21 cellular contexts compared by ENCODE assay signal in the genomic region with DNA sequence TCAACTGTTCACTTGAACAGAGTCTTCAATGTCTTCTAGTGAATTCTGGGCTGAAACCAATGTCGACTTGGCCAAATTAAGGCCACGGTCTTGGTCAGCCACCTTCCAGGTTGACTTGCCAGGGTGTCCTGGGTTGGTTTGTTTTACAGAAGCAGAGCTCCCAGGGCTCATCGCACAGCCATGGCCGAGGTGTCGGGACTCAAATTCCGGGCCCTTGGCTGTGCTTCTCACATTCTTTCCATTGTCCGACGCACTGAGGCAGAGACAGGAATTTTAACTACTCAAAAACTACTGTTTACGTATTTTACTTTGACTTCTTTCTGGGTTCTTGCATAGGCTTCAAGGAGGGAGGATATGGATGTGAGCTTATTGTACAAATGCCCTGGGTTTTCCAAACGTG.
"Had no signal": no experiment of that assay in that cellular context is flagged by ENCODE, and none has a peak within 500 bp of the region (broad histone marks: within the 10 kb centered on the region; RNA-seq: fewer than 3 reads in every experiment).

No MANE protein-coding gene starts in this region.

- ATAC-seq: activated T-cell treated with anti-CD3 and anti-CD28 coated beads, Interleukin-2, amount 50 U/mL, for 72 hours; body of pancreas; left lung; psoas muscle; right cardiac atrium; SK-N-SH treated with all-trans-retinoic acid at 6 μM for 48 hours; T-cell had no signal

- FAIRE-seq: colon, keratinocyte had no signal

- DNase-seq: activated B cell treated with CpG ODN at 0.5 μM for 24 hours; activated CD4-positive, alpha-beta T cell treated with anti-CD3 and anti-CD28 coated beads, Interleukin-2, amount 50 U/mL, for 1 hour; activated gamma-delta T cell; activated naive CD8-positive, alpha-beta T cell treated with anti-CD3 and anti-CD28 coated beads, Interleukin-2, amount 10 ng/mL, durations not matched to agents 7 days and 5 days; activated T-cell treated with anti-CD3 and anti-CD28 coated beads, Interleukin-2, amount 50 U/mL, for 72 hours; body of pancreas; dorsolateral prefrontal cortex; foreskin melanocyte; hypothalamus; psoas muscle; right cardiac atrium; stimulated activated CD4-positive, alpha-beta T cell treated with anti-CD3 and anti-CD28 coated beads, Interleukin-2, amount 100 ng/mL, for 24 hours; stomach; T-cell; T-helper 9 cell had no signal

- H3K9me3 Mint-ChIP-seq: activated B cell treated with CpG ODN at 0.5 μM for 24 hours; activated naive CD8-positive, alpha-beta T cell treated with anti-CD3 and anti-CD28 coated beads, Interleukin-2, amount 10 ng/mL, durations not matched to agents 7 days and 5 days; activated T-cell treated with anti-CD3 and anti-CD28 coated beads, Interleukin-2, amount 50 U/mL, for 72 hours; neural crest cell; T-cell; type B pancreatic cell had no signal

- H3K27ac Mint-ChIP-seq: activated B cell treated with CpG ODN at 0.5 μM for 24 hours; activated naive CD8-positive, alpha-beta T cell treated with anti-CD3 and anti-CD28 coated beads, Interleukin-2, amount 10 ng/mL, durations not matched to agents 7 days and 5 days; activated T-cell treated with anti-CD3 and anti-CD28 coated beads, Interleukin-2, amount 50 U/mL, for 72 hours had no signal

- H3K4me3 Mint-ChIP-seq: activated B cell treated with CpG ODN at 0.5 μM for 24 hours; activated naive CD8-positive, alpha-beta T cell treated with anti-CD3 and anti-CD28 coated beads, Interleukin-2, amount 10 ng/mL, durations not matched to agents 7 days and 5 days; activated T-cell treated with anti-CD3 and anti-CD28 coated beads, Interleukin-2, amount 50 U/mL, for 72 hours; neural crest cell; T-cell; type B pancreatic cell had no signal

- H3K27me3 Mint-ChIP-seq: activated B cell treated with CpG ODN at 0.5 μM for 24 hours; activated naive CD8-positive, alpha-beta T cell treated with anti-CD3 and anti-CD28 coated beads, Interleukin-2, amount 10 ng/mL, durations not matched to agents 7 days and 5 days; T-cell had no signal
